Comparison of ENCODE assay signal across 8 cellular contexts in genomic region chr1:243851129-243851756, GRCh38. TPM values are rescaled to one million over a fixed set of nuclear protein-coding genes. Genes with fewer than 3 reads are reported as not detected.
DNase-seq lines count a peak whose midpoint lies in the region; ATAC-seq, FAIRE-seq and TF ChIP-seq lines count a peak whose summit lies in the region.

No MANE protein-coding gene starts in this region.

- intact Hi-C loops in GM12878 (cut with micrococcal nuclease; ENCODE audit: unreplicated experiment): no loop called here

- SMC1A ChIA-PET in GM12878 (lab: Charles Lee; ENCODE audit: uncharacterized antibody, unreplicated experiment): no interaction called here

- CTCF ChIA-PET in GM12878 (lab: Yijun Ruan, JAX): no interaction called here

- peak overlapping the region; percentile 81 for H3K4me2 ChIP-seq in GM12878 (ENCODE audit: control insufficient read depth, insufficient read depth)

- in situ Hi-C loops in GM12878 (cut with MboI): no loop called here

- RAD21 ChIA-PET in GM12878 (lab: Charles Lee; ENCODE audit: unreplicated experiment): no interaction called here

- no TSS peak for BruUV-seq in GM12878 (replicated peaks; lab: Mats Ljungman, UMichigan)

- H3K4me1 ChIP-seq in ES-I3 (ENCODE audit: insufficient read depth, low read length) (peaks cover 9% of the 10 kb centered on the region; the same call in 1 of the 2 replicates), GM12878 (ENCODE audit: control insufficient read depth, insufficient read depth, low read length) (0 out of 2 replicates have a peak, but pooled peaks cover 7% of the 10 kb centered on the region), liver (ENCODE audit: control insufficient read depth in 4 of 4, insufficient read depth in 4 of 4, low read length in 3 of 4) (peaks cover 2 to 11% (median 5%) of the 10 kb centered on the region in 4 donors), thoracic aorta (ENCODE audit: control insufficient read depth in 1 of 2, low read depth in 2 of 2) (peaks cover 19 to 31% of the 10 kb centered on the region in 2 donors)

- no peak for DNase-seq in Jurkat, Clone E6-1 (ENCODE audit: low read depth, low spot score)
- DNase-seq in GM12878 (ENCODE audit: low read depth, low spot score): no peak
- DNase-seq in thoracic aorta (ENCODE audit: low spot score): peak; percentile 4
- no peak for DNase-seq in stimulated activated naive CD4-positive, alpha-beta T cell treated with Interleukin-2 at 50 U/mL for 16 hours (lab: John Stamatoyannopoulos, UW)
- no peak for DNase-seq in NAMALWA (ENCODE audit: low spot score)

- H3K9me3 ChIP-seq in ES-I3 (ENCODE audit: control insufficient read depth, insufficient read depth, low read length) (no peaks in the 10 kb centered on the region; the same call in 1 of the 2 replicates), GM12878 (replicated peaks; ENCODE audit: control insufficient read depth, insufficient read depth, low read length) (no peaks in the 10 kb centered on the region), liver (ENCODE audit: control insufficient read depth in 4 of 4, low read length in 3 of 4) (peaks cover 0 to 3% (median 0%) of the 10 kb centered on the region in 4 donors), thoracic aorta (no peaks in the 10 kb centered on the region)

- no peak for ATAC-seq in GM12878
- ATAC-seq in thoracic aorta (ENCODE audit: insufficient number of reproducible peaks, low FRiP score, low read depth): peak; percentile 10
- no peak for ATAC-seq in GM19463 (IDR thresholded peaks at IDR 0.05; ENCODE audit: unreplicated experiment)

- 1% methylated on average over 20 of the region's 20 CpGs for WGBS in GM12878 (ENCODE audit: insufficient coverage, insufficient replicate concordance, low lambda C conversion rate, missing lambda C conversion rate)
- 6% methylated on average over 20 of the region's 20 CpGs for WGBS in liver

- TF ChIP-seq RAD21 in GM12878 (IDR thresholded peaks at IDR 0.05; ENCODE audit: insufficient read depth, low read depth, low read length) (no peak), liver (IDR thresholded peaks at IDR 0.05) (no peak)

- no peak for TF ChIP-seq EP300 in GM12878 (IDR thresholded peaks at IDR 0.05; ENCODE audit: borderline replicate concordance in 1 of 2, control insufficient read depth in 1 of 2, low read depth in 2 of 2, low read length in 2 of 2)

- H3K9ac ChIP-seq in ES-I3 (ENCODE audit: low read depth, low read length): peak overlapping the region; percentile 93
- peak overlapping the region; percentile 53 for H3K9ac ChIP-seq in GM12878 (ENCODE audit: control insufficient read depth, insufficient read depth, low read length)
- no peak overlapping the region for H3K9ac ChIP-seq in liver (ENCODE audit: low read depth in 1 of 2, low read length in 2 of 2)

- H3K4me3 ChIP-seq in Jurkat, Clone E6-1 (ENCODE audit: low read length): peak overlapping the region; percentile 52
- peak overlapping the region; percentile 75 for H3K4me3 ChIP-seq in GM12878
- H3K4me3 ChIP-seq in liver (ENCODE audit: low read depth in 1 of 3, low read length in 3 of 3): peak overlapping the region; percentile 14 to 84 (median 46)
- H3K4me3 ChIP-seq in thoracic aorta: peak overlapping the region; percentile 94

- FAIRE-seq in GM12878 (lab: Jason Lieb, UNC): no peak

- no peaks in the 10 kb centered on the region for H3K36me3 ChIP-seq in ES-I3 (ENCODE audit: insufficient read depth, low read length)
- H3K36me3 ChIP-seq in GM12878 (ENCODE audit: control insufficient read depth in 2 of 2, insufficient read depth in 2 of 2, low read length in 1 of 2): no peaks in the 10 kb centered on the region
- no peaks in the 10 kb centered on the region for H3K36me3 ChIP-seq in liver (ENCODE audit: control insufficient read depth in 4 of 4, insufficient read depth in 3 of 4, low read depth in 1 of 4, low read length in 3 of 4)
- H3K36me3 ChIP-seq in thoracic aorta: no peaks in the 10 kb centered on the region

- peak overlapping the region; percentile 70 for H2AFZ ChIP-seq in GM12878 (ENCODE audit: control insufficient read depth, low read depth, low read length)

- H3K79me2 ChIP-seq in GM12878 (ENCODE audit: control insufficient read depth, insufficient read depth, low read length): no peaks in the 10 kb centered on the region

- H4K20me1 ChIP-seq in GM12878 (ENCODE audit: control insufficient read depth, insufficient read depth): no peaks in the 10 kb centered on the region

- TF ChIP-seq CTCF in GM12878 (IDR thresholded peaks at IDR 0.05 in 2 of 3, conservative IDR thresholded peaks at IDR 0.05 in 1 of 3; ENCODE audit: control insufficient read depth in 2 of 3, extremely low read depth in 1 of 3, insufficient read depth in 1 of 3, low read depth in 3 of 3, low read length in 3 of 3) (no peak), liver (IDR thresholded peaks at IDR 0.05; ENCODE audit: low read depth, low read length, missing input control) (no peak), thoracic aorta (IDR thresholded peaks at IDR 0.05) (no peak)

- H3K27me3 ChIP-seq in GM12878 (replicated peaks in 1 of 2; ENCODE audit: control insufficient read depth in 2 of 2, insufficient read depth in 2 of 2, low read length in 1 of 2): no peaks in the 10 kb centered on the region; a peak in 1 of 4 replicates
- H3K27me3 ChIP-seq in liver (ENCODE audit: control insufficient read depth in 4 of 4, insufficient read depth in 4 of 4, low read length in 3 of 4): peaks cover 0 to 18% (median 8%) of the 10 kb centered on the region in 4 donors
- H3K27me3 ChIP-seq in thoracic aorta (replicated peaks; ENCODE audit: insufficient read depth): no peaks in the 10 kb centered on the region

- no peak for TF ChIP-seq POLR2A in GM12878 (IDR thresholded peaks at IDR 0.05; ENCODE audit: low read depth, low read length)

- peak overlapping the region; percentile 54; the same call in 1 of the 2 replicates for H3K27ac ChIP-seq in GM12878 (ENCODE audit: control insufficient read depth, insufficient read depth)
- peak overlapping the region; percentile 79 to 84 for H3K27ac ChIP-seq in liver (ENCODE audit: low read depth in 1 of 2, low read length in 2 of 2)
- peak overlapping the region; percentile 96 for H3K27ac ChIP-seq in thoracic aorta

- POLR2A ChIA-PET in GM12878 (lab: Charles Lee): no interaction called here

TF ChIP-seq in GM12878, 131 proteins besides CTCF, POLR2A, EP300 and RAD21:
- no peak for TF ChIP-seq NFYA (IDR thresholded peaks at IDR 0.05; ENCODE audit: borderline replicate concordance, low read depth, low read length)
- TF ChIP-seq RCOR1 (conservative IDR thresholded peaks at IDR 0.05; ENCODE audit: low read depth, low read length): 0 out of 2 replicates have a peak, but pooled peaks have one; percentile 1

TF ChIP-seq in liver, 16 proteins besides CTCF, POLR2A, EP300 and RAD21 (continues in another document):
- no peak for TF ChIP-seq YY1 (IDR thresholded peaks at IDR 0.05)
- TF ChIP-seq FOXA1 (IDR thresholded peaks at IDR 0.05): no peak
- TF ChIP-seq FOXA2 (IDR thresholded peaks at IDR 0.05): no peak
- TF ChIP-seq SP1 (IDR thresholded peaks at IDR 0.05): no peak
- no peak for TF ChIP-seq GABPA (IDR thresholded peaks at IDR 0.05 in 1 of 2, conservative IDR thresholded peaks at IDR 0.05 in 1 of 2)
- TF ChIP-seq HNF4A (conservative IDR thresholded peaks at IDR 0.05): no peak
- TF ChIP-seq, protein P1, sequence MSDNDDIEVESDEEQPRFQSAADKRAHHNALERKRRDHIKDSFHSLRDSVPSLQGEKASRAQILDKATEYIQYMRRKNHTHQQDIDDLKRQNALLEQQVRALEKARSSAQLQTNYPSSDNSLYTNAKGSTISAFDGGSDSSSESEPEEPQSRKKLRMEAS (IDR thresholded peaks at IDR 0.05): no peak
- TF ChIP-seq, protein P2, sequence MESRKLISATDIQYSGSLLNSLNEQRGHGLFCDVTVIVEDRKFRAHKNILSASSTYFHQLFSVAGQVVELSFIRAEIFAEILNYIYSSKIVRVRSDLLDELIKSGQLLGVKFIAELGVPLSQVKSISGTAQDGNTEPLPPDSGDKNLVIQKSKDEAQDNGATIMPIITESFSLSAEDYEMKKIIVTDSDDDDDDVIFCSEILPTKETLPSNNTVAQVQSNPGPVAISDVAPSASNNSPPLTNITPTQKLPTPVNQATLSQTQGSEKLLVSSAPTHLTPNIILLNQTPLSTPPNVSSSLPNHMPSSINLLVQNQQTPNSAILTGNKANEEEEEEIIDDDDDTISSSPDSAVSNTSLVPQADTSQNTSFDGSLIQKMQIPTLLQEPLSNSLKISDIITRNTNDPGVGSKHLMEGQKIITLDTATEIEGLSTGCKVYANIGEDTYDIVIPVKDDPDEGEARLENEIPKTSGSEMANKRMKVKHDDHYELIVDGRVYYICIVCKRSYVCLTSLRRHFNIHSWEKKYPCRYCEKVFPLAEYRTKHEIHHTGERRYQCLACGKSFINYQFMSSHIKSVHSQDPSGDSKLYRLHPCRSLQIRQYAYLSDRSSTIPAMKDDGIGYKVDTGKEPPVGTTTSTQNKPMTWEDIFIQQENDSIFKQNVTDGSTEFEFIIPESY (IDR thresholded peaks at IDR 0.05): no peak
- no peak for TF ChIP-seq RXRA (IDR thresholded peaks at IDR 0.05)
- no peak for TF ChIP-seq JUND (IDR thresholded peaks at IDR 0.05)
- no peak for TF ChIP-seq EGR1 (IDR thresholded peaks at IDR 0.05; ENCODE audit: low read depth in 2 of 2)

RNA-seq across cellular contexts. Expression of gene AKT3, which starts 1.2 kb away (rescaled TPM):
- 5.4 TPM for polyA plus RNA-seq in Jurkat, Clone E6-1 (2012; ENCODE audit: insufficient read depth, insufficient read length)
- total RNA-seq in GM12878 (2013; cell fraction: nucleolus; rRNA removed): 2.0 and 2.6 TPM in 2 replicates
- total RNA-seq in GM12878 (2014; rRNA removed): 0.11 and 0.34 TPM in 2 replicates
- 0.27 and 0.32 TPM in 2 replicates for total RNA-seq in GM12878 (2014; rRNA removed; fragmentation: Illumina TruSeq; extraction: Trizol)
- 0.27 and 0.44 TPM in 2 replicates for total RNA-seq in GM12878 (2021)
- polyA plus RNA-seq in GM12878 (2011; ENCODE audit: low read depth): 2.1 TPM
- polyA plus RNA-seq in GM12878 (2011; rRNA removed): 0.48 and 0.63 TPM in 2 replicates
- polyA plus RNA-seq in GM12878 (2011; cell fraction: cytosol; rRNA removed): 0.16 and 0.17 TPM in 2 replicates
- polyA plus RNA-seq in GM12878 (2011; cell fraction: nucleus; rRNA removed): 0.61 and 0.70 TPM in 2 replicates
- polyA plus RNA-seq in GM12878 (2012): 2.5 and 4.6 TPM in 2 replicates
- polyA plus RNA-seq in GM12878 (2014; fragmentation: Illumina TruSeq; extraction: Trizol): 0.10 and 0.56 TPM in 2 replicates
- under 1 TPM; 0.03 to 0.04 TPM for polyA plus RNA-seq in GM12878 (2014; fragmentation: Nextera tagmentation; extraction: Ambion mirVana)
- polyA plus RNA-seq in GM12878 (2014; rRNA removed): 0.05 and 0.09 TPM in 2 replicates
- under 1 TPM; 0.09 to 0.11 TPM for polyA plus RNA-seq in GM12878 (2016; fragmentation: Nextera tagmentation; extraction: Ambion mirVana)
- 0.98 and 1.0 TPM in 2 replicates for polyA minus RNA-seq in GM12878 (2011; rRNA and poly(A)+ RNA removed)
- 0.21 TPM in 1 of 2 replicates, not detected in the other for polyA minus RNA-seq in GM12878 (2011; cell fraction: cytosol; rRNA and poly(A)+ RNA removed)
- polyA minus RNA-seq in GM12878 (2011; cell fraction: nucleus; rRNA and poly(A)+ RNA removed): 0.73 and 0.86 TPM in 2 replicates
- 1 to 10 TPM; 3.2 to 7.6 TPM for total RNA-seq in liver
- 1 to 10 TPM; 1.7 to 2.4 TPM for polyA plus RNA-seq in liver
- 10 to 100 TPM; 46.0 to 85.8 TPM for total RNA-seq in thoracic aorta

Comparison
In these comparisons a context has a peak if more than half of its experiments do, and no peak if none do; other contexts are left out.
1. H3K9ac ChIP-seq: peak in ES-I3 (single experiment) and GM12878 (single experiment); none in liver (0 of 2).
2. RNA of gene AKT3, which starts 1.2 kb away (total RNA-seq): 46.0 to 85.8 TPM in thoracic aorta; 3.2 to 7.6 TPM in liver and 0.11 to 2.6 TPM in GM12878; every median in the first group is over 4 times any median in the second.
3. Peak in every context shown above with its lines, with median percentiles within 50 percentile points of each other: H3K4me3 ChIP-seq and H3K27ac ChIP-seq.